Comparison of ENCODE assay signal across 22 cellular contexts in the genomic region with DNA sequence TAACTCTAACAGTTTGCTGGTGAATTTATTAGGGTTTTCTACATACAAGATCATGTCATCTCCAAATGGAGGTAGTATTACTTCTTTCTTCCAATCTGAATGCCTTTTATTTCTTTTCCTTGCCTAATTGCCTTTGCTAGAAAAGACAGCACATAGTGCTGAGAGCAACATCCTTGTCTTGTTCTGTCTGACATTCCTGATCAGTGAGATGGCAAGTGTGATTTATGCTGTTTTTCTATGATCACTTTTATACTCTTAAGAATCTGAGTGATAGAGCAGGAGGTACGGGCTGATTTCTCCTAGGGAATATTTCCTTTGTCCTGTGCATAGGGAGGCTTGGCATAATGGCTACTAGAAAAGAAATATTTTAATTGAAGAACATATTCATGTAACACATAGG. TPM values are rescaled to one million over a fixed set of nuclear protein-coding genes. Genes with fewer than 3 reads are reported as not detected.
"Had no signal": no experiment of that assay in that cellular context is flagged by ENCODE, and none has a peak within 500 bp of the region (broad histone marks: within the 10 kb centered on the region; RNA-seq: fewer than 3 reads in every experiment).

No MANE protein-coding gene starts in this region.

- H3K4me1 ChIP-seq: left lung, prostate gland, uterus had no signal

- DNase-seq: activated CD4-positive, alpha-beta T cell treated with anti-CD3 and anti-CD28 coated beads, Interleukin-2, amount 50 U/mL, for 4 hours; activated effector memory CD4-positive, alpha-beta T cell treated with anti-CD3 and anti-CD28 coated beads, Interleukin-2, amount 50 U/mL, for 16 hours; activated naive CD4-positive, alpha-beta T cell treated with anti-CD3 and anti-CD28 coated beads, Interleukin-2, amount 50 U/mL, for 16 hours; activated T-cell treated with anti-CD3 and anti-CD28 coated beads, Interleukin-2, amount 50 U/mL, for 72 hours; effector CD8-positive, alpha-beta T cell; esophagus squamous epithelium; left lung; right cardiac atrium; small intestine; stimulated activated CD4-positive, alpha-beta T cell treated with anti-CD3 and anti-CD28 coated beads, Interleukin-15, amount 100 ng/mL, for 24 hours; stimulated activated CD4-positive, alpha-beta T cell treated with anti-CD3 and anti-CD28 coated beads, Interleukin-2, amount 100 ng/mL, for 48 hours; stimulated activated naive CD8-positive, alpha-beta T cell treated with anti-CD3 and anti-CD28 coated beads, Interleukin-15, amount 100 ng/mL, for 72 hours; transverse colon; uterus had no signal

- H3K27me3 ChIP-seq: esophagus squamous epithelium, left lung, suprapubic skin, transverse colon, uterus had no signal

- H3K27ac ChIP-seq: esophagus squamous epithelium, left lung, prostate gland, suprapubic skin, transverse colon, uterus had no signal

- H3K27ac Mint-ChIP-seq: activated T-cell treated with anti-CD3 and anti-CD28 coated beads, Interleukin-2, amount 50 U/mL, for 72 hours; dendritic cell treated with granulocyte-macrophage colony-stimulating factor and Interleukin-4, amounts not matched to agents 40 ng/mL and 50 ng/mL, for 4 days; stimulated activated naive CD8-positive, alpha-beta T cell treated with anti-CD3 and anti-CD28 coated beads, Interleukin-15, amount 100 ng/mL, for 72 hours had no signal

- H3K27me3 Mint-ChIP-seq: dendritic cell treated with granulocyte-macrophage colony-stimulating factor and Interleukin-4, amounts not matched to agents 40 ng/mL and 50 ng/mL, for 4 days had no signal

- H3K9me3 Mint-ChIP-seq: activated T-cell treated with anti-CD3 and anti-CD28 coated beads, Interleukin-2, amount 50 U/mL, for 72 hours; dendritic cell treated with granulocyte-macrophage colony-stimulating factor and Interleukin-4, amounts not matched to agents 40 ng/mL and 50 ng/mL, for 4 days; neural crest cell; stimulated activated naive CD8-positive, alpha-beta T cell treated with anti-CD3 and anti-CD28 coated beads, Interleukin-15, amount 100 ng/mL, for 72 hours had no signal

- H3K4me3 Mint-ChIP-seq: activated T-cell treated with anti-CD3 and anti-CD28 coated beads, Interleukin-2, amount 50 U/mL, for 72 hours; dendritic cell treated with granulocyte-macrophage colony-stimulating factor and Interleukin-4, amounts not matched to agents 40 ng/mL and 50 ng/mL, for 4 days; neural crest cell; stimulated activated naive CD8-positive, alpha-beta T cell treated with anti-CD3 and anti-CD28 coated beads, Interleukin-15, amount 100 ng/mL, for 72 hours had no signal

- H3K4me1 Mint-ChIP-seq: neural crest cell; stimulated activated naive CD8-positive, alpha-beta T cell treated with anti-CD3 and anti-CD28 coated beads, Interleukin-15, amount 100 ng/mL, for 72 hours had no signal

- ATAC-seq: activated T-cell treated with anti-CD3 and anti-CD28 coated beads, Interleukin-2, amount 50 U/mL, for 72 hours; left lung; right cardiac atrium; stimulated activated naive CD8-positive, alpha-beta T cell treated with anti-CD3 and anti-CD28 coated beads, Interleukin-15, amount 100 ng/mL, for 72 hours had no signal

RNA-seq across cellular contexts. Expression of a gene that starts 17.3 kb away (rescaled TPM):
- total RNA-seq: activated CD8-positive, alpha-beta memory T cell treated with anti-CD3 and anti-CD28 coated beads for 36 hours; activated T-cell treated with anti-CD3 and anti-CD28 coated beads, Interleukin-2, amount 50 U/mL, for 72 hours; endothelial cell of umbilical vein; lung microvascular endothelial cell; neural crest cell; right cardiac atrium; T-helper 2 cell treated with Interferon-gamma antibody and Interleukin-4, amounts not matched to agents 100 ng/mL and 5 ng/mL, for 36 hours had no signal
- polyA plus RNA-seq: endothelial cell of umbilical vein, right cardiac atrium had no signal
